ENCODE assay signal across 20 cellular contexts in genomic region chr18:4888251-4888650, GRCh38.
"Had no signal": no experiment of that assay in that cellular context is flagged by ENCODE, and none has a peak within 500 bp of the region (broad histone marks: within the 10 kb centered on the region; RNA-seq: fewer than 3 reads in every experiment).

No MANE protein-coding gene starts in this region.

- ATAC-seq: esophagus mucosa; gastrocnemius medialis; heart right ventricle; left lobe of liver; mucosa of descending colon; naive thymus-derived CD8-positive, alpha-beta T cell; stimulated activated naive B cell treated with anti-CD40 and anti-IgM and Interleukin-4, amounts not matched to agents 10 μg/mL and 1 μg/mL and 100 μg/mL, for 72 hours had no signal

- H3K27me3 Mint-ChIP-seq: naive thymus-derived CD8-positive, alpha-beta T cell; stimulated activated naive B cell treated with anti-CD40 and anti-IgM and Interleukin-4, amounts not matched to agents 10 μg/mL and 1 μg/mL and 100 μg/mL, for 72 hours had no signal

- H3K27ac Mint-ChIP-seq: naive thymus-derived CD8-positive, alpha-beta T cell; stimulated activated naive B cell treated with anti-CD40 and anti-IgM and Interleukin-4, amounts not matched to agents 10 μg/mL and 1 μg/mL and 100 μg/mL, for 72 hours had no signal

- H3K36me3 Mint-ChIP-seq: stimulated activated naive B cell treated with anti-CD40 and anti-IgM and Interleukin-4, amounts not matched to agents 10 μg/mL and 1 μg/mL and 100 μg/mL, for 72 hours had no signal

- H3K4me1 Mint-ChIP-seq: naive thymus-derived CD8-positive, alpha-beta T cell; stimulated activated naive B cell treated with anti-CD40 and anti-IgM and Interleukin-4, amounts not matched to agents 10 μg/mL and 1 μg/mL and 100 μg/mL, for 72 hours had no signal

- DNase-seq: cortex of kidney; dorsolateral prefrontal cortex; effector memory CD4-positive, alpha-beta T cell; gastrocnemius medialis; heart right ventricle; hypothalamus; kidney glomerular epithelial cell; mammary epithelial cell; mucosa of descending colon; naive thymus-derived CD8-positive, alpha-beta T cell; posterior cingulate gyrus; sigmoid colon; stimulated activated CD4-positive, alpha-beta T cell treated with anti-CD3 and anti-CD28 coated beads, Interleukin-2, amount 100 ng/mL, for 24 hours; stimulated activated CD4-positive, alpha-beta T cell treated with anti-CD3 and anti-CD28 coated beads, Interleukin-4, amount 100 ng/mL, for 4 hours; stimulated activated naive B cell treated with anti-CD40 and anti-IgM and Interleukin-4, amounts not matched to agents 10 μg/mL and 1 μg/mL and 100 μg/mL, for 72 hours; stomach; substantia nigra; transverse colon had no signal

- H3K4me3 Mint-ChIP-seq: naive thymus-derived CD8-positive, alpha-beta T cell; stimulated activated naive B cell treated with anti-CD40 and anti-IgM and Interleukin-4, amounts not matched to agents 10 μg/mL and 1 μg/mL and 100 μg/mL, for 72 hours had no signal
